ENCODE assay signal across 1 cellular context in the genomic region with DNA sequence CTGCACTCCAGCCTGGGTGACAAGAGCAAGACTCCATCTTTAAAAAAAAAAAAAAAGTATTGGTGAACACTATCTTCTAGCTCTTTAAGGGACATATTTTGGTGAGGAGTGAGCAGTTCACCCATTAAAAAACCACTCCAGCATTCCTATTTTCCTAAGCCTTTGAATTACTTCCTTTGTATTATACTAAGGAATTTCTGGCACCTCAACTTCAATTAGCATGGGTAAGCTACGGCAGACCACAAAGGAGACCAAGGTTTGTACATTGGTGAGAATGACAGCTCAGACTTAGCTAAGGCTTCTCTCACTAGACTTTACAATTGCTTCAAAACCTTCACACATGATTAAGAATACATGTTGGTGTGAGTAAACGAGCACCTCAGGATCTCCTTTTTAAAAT.
TF ChIP-seq lines count a peak whose summit lies in the region.

No MANE protein-coding gene starts in this region.

TF ChIP-seq in GM23338, 12 proteins besides CTCF, POLR2A, EP300 and RAD21:
- TF ChIP-seq, protein P1, sequence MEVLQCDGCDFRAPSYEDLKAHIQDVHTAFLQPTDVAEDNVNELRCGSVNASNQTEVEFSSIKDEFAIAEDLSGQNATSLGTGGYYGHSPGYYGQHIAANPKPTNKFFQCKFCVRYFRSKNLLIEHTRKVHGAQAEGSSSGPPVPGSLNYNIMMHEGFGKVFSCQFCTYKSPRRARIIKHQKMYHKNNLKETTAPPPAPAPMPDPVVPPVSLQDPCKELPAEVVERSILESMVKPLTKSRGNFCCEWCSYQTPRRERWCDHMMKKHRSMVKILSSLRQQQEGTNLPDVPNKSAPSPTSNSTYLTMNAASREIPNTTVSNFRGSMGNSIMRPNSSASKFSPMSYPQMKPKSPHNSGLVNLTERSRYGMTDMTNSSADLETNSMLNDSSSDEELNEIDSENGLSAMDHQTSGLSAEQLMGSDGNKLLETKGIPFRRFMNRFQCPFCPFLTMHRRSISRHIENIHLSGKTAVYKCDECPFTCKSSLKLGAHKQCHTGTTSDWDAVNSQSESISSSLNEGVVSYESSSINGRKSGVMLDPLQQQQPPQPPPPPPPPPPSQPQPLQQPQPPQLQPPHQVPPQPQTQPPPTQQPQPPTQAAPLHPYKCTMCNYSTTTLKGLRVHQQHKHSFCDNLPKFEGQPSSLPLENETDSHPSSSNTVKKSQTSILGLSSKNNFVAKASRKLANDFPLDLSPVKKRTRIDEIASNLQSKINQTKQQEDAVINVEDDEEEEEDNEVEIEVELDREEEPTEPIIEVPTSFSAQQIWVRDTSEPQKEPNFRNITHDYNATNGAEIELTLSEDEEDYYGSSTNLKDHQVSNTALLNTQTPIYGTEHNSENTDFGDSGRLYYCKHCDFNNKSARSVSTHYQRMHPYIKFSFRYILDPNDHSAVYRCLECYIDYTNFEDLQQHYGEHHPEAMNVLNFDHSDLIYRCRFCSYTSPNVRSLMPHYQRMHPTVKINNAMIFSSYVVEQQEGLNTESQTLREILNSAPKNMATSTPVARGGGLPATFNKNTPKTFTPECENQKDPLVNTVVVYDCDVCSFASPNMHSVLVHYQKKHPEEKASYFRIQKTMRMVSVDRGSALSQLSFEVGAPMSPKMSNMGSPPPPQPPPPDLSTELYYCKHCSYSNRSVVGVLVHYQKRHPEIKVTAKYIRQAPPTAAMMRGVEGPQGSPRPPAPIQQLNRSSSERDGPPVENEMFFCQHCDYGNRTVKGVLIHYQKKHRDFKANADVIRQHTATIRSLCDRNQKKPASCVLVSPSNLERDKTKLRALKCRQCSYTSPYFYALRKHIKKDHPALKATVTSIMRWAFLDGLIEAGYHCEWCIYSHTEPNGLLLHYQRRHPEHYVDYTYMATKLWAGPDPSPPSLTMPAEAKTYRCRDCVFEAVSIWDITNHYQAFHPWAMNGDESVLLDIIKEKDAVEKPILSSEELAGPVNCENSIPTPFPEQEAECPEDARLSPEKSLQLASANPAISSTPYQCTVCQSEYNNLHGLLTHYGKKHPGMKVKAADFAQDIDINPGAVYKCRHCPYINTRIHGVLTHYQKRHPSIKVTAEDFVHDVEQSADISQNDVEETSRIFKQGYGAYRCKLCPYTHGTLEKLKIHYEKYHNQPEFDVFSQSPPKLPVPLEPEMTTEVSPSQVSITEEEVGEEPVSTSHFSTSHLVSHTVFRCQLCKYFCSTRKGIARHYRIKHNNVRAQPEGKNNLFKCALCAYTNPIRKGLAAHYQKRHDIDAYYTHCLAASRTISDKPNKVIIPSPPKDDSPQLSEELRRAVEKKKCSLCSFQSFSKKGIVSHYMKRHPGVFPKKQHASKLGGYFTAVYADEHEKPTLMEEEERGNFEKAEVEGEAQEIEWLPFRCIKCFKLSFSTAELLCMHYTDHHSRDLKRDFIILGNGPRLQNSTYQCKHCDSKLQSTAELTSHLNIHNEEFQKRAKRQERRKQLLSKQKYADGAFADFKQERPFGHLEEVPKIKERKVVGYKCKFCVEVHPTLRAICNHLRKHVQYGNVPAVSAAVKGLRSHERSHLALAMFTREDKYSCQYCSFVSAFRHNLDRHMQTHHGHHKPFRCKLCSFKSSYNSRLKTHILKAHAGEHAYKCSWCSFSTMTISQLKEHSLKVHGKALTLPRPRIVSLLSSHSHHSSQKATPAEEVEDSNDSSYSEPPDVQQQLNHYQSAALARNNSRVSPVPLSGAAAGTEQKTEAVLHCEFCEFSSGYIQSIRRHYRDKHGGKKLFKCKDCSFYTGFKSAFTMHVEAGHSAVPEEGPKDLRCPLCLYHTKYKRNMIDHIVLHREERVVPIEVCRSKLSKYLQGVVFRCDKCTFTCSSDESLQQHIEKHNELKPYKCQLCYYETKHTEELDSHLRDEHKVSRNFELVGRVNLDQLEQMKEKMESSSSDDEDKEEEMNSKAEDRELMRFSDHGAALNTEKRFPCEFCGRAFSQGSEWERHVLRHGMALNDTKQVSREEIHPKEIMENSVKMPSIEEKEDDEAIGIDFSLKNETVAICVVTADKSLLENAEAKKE (CRISPR knock-in tag; IDR thresholded peaks at IDR 0.05): no peak
- TF ChIP-seq STAT1 (IDR thresholded peaks at IDR 0.05; ENCODE audit: unreplicated experiment) (no peak), ZNF114 (CRISPR knock-in tag; IDR thresholded peaks at IDR 0.05) (no peak), CREB1 (CRISPR knock-in tag; IDR thresholded peaks at IDR 0.05; ENCODE audit: low read depth) (no peak), EZH2 (IDR thresholded peaks at IDR 0.05; ENCODE audit: low read depth, unreplicated experiment) (no peak), ZNF331 (CRISPR knock-in tag; IDR thresholded peaks at IDR 0.05; ENCODE audit: low read depth) (no peak), POLR2AphosphoS5 (IDR thresholded peaks at IDR 0.05; ENCODE audit: low read depth) (no peak), NANOG (IDR thresholded peaks at IDR 0.05; ENCODE audit: borderline replicate concordance) (no peak), JUNB (IDR thresholded peaks at IDR 0.05; ENCODE audit: unreplicated experiment) (no peak)
- TF ChIP-seq, protein P2, sequence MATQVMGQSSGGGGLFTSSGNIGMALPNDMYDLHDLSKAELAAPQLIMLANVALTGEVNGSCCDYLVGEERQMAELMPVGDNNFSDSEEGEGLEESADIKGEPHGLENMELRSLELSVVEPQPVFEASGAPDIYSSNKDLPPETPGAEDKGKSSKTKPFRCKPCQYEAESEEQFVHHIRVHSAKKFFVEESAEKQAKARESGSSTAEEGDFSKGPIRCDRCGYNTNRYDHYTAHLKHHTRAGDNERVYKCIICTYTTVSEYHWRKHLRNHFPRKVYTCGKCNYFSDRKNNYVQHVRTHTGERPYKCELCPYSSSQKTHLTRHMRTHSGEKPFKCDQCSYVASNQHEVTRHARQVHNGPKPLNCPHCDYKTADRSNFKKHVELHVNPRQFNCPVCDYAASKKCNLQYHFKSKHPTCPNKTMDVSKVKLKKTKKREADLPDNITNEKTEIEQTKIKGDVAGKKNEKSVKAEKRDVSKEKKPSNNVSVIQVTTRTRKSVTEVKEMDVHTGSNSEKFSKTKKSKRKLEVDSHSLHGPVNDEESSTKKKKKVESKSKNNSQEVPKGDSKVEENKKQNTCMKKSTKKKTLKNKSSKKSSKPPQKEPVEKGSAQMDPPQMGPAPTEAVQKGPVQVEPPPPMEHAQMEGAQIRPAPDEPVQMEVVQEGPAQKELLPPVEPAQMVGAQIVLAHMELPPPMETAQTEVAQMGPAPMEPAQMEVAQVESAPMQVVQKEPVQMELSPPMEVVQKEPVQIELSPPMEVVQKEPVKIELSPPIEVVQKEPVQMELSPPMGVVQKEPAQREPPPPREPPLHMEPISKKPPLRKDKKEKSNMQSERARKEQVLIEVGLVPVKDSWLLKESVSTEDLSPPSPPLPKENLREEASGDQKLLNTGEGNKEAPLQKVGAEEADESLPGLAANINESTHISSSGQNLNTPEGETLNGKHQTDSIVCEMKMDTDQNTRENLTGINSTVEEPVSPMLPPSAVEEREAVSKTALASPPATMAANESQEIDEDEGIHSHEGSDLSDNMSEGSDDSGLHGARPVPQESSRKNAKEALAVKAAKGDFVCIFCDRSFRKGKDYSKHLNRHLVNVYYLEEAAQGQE (IDR thresholded peaks at IDR 0.05; ENCODE audit: unreplicated experiment): no peak
- TF ChIP-seq, protein P3, sequence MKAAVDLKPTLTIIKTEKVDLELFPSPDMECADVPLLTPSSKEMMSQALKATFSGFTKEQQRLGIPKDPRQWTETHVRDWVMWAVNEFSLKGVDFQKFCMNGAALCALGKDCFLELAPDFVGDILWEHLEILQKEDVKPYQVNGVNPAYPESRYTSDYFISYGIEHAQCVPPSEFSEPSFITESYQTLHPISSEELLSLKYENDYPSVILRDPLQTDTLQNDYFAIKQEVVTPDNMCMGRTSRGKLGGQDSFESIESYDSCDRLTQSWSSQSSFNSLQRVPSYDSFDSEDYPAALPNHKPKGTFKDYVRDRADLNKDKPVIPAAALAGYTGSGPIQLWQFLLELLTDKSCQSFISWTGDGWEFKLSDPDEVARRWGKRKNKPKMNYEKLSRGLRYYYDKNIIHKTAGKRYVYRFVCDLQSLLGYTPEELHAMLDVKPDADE (IDR thresholded peaks at IDR 0.05): no peak
